ENCODE assay signal across 8 cellular contexts in the genomic region with DNA sequence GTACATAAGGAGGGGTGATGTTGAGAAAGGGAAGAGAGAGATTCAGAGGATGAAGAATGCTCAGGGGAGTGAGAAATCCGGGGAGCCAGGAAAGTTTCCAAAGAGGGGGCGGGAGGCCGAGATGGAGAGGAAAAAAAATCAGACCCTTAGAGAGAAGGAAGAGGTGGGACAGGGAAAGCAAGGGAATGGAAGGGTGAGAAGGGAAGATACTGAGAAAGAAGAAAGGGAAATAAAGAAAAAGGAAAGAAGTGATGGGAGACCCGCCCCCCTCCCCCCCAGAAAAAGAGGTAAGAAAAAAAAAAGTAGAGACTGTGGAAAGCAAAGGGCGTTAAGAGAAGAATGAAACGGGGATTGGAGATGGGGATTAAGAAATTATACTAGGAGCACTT. TPM values are rescaled to one million over a fixed set of nuclear protein-coding genes. Genes with fewer than 3 reads are reported as not detected.
DNase-seq lines count a peak whose midpoint lies in the region; ATAC-seq, FAIRE-seq and TF ChIP-seq lines count a peak whose summit lies in the region.
"Had no signal": no experiment of that assay in that cellular context is flagged by ENCODE, and none has a peak within 500 bp of the region (broad histone marks: within the 10 kb centered on the region; RNA-seq: fewer than 3 reads in every experiment).

No MANE protein-coding gene starts in this region.

- H3K79me2 ChIP-seq in astrocyte (ENCODE audit: insufficient read depth, low read length) = no peaks in the 10 kb centered on the region

- H3K27me3 ChIP-seq in astrocyte (ENCODE audit: insufficient read depth, low read length) (peaks cover 3% of the 10 kb centered on the region), left lung (peaks cover 0 to 18% of the 10 kb centered on the region in 2 donors), stomach smooth muscle (ENCODE audit: control insufficient read depth in 1 of 2, insufficient read depth in 2 of 2, low read length in 2 of 2) (no peaks in the 10 kb centered on the region)

- intact Hi-C loops in left lung (cut with DNase I) = loop anchor here in 1 of 2 donors (10.0 kb wide), 1 partner anchor 264 kb away; a partner anchor contains a TSS

- H3K4me2 ChIP-seq in astrocyte (ENCODE audit: low read length) = peak overlapping the region; percentile 86

- H3K36me3 ChIP-seq in astrocyte (ENCODE audit: insufficient read depth, low read length) (no peaks in the 10 kb centered on the region), left lung (no peaks in the 10 kb centered on the region), stomach smooth muscle (ENCODE audit: control insufficient read depth in 2 of 2, insufficient read depth in 2 of 2, low read length in 2 of 2) (no peaks in the 10 kb centered on the region)

- H3K36me3 Mint-ChIP-seq in IgD-negative memory B cell (no peaks in the 10 kb centered on the region), astrocyte (ENCODE audit: low read depth, unreplicated experiment) (no peaks in the 10 kb centered on the region)

- H3K9me3 Mint-ChIP-seq in IgD-negative memory B cell (peaks cover 0 to 5% (median 2%) of the 10 kb centered on the region in 3 donors), astrocyte (ENCODE audit: unreplicated experiment) (peaks cover 2% of the 10 kb centered on the region)

- peaks cover 12 to 13% (median 12%) of the 10 kb centered on the region in 3 donors for H3K4me1 Mint-ChIP-seq in IgD-negative memory B cell
- no peaks in the 10 kb centered on the region for H3K4me1 Mint-ChIP-seq in astrocyte (ENCODE audit: low read depth, unreplicated experiment)

- peak overlapping the region; percentile 87 for H3K9ac ChIP-seq in astrocyte (ENCODE audit: low read length)
- H3K9ac ChIP-seq in stomach smooth muscle (ENCODE audit: low read length in 2 of 2) = peak overlapping the region; percentile 55 to 67

- H3K27me3 Mint-ChIP-seq in IgD-negative memory B cell = no peaks in the 10 kb centered on the region
- H3K27me3 Mint-ChIP-seq in astrocyte (ENCODE audit: low read depth, unreplicated experiment) = peaks cover 8% of the 10 kb centered on the region

- peak overlapping the region; percentile 93 to 97 (median 96) for H3K4me3 Mint-ChIP-seq in IgD-negative memory B cell
- H3K4me3 Mint-ChIP-seq in astrocyte (ENCODE audit: unreplicated experiment) = peak overlapping the region; percentile 91

- peak overlapping the region; percentile 92 for H2AFZ ChIP-seq in astrocyte (ENCODE audit: low read depth, low read length)

- H3K27ac ChIP-seq in astrocyte (ENCODE audit: low read depth, low read length) (peak overlapping the region; percentile 62), left lung (peak overlapping the region in 1 of 2 donors; percentile 74), stomach smooth muscle (ENCODE audit: low read length) (no peak overlapping the region)

- H3K4me1 ChIP-seq in astrocyte (ENCODE audit: insufficient read depth, low read length) (no peaks in the 10 kb centered on the region), left lung (peaks cover 0 to 4% of the 10 kb centered on the region in 2 donors), stomach smooth muscle (ENCODE audit: control insufficient read depth, insufficient read depth, low read length) (no peaks in the 10 kb centered on the region)

- FAIRE-seq in astrocyte (lab: Jason Lieb, UNC) = no peak

- H3K9me3 ChIP-seq in astrocyte (ENCODE audit: insufficient read depth, low read depth, low read length) (no peaks in the 10 kb centered on the region), left lung (no peaks in the 10 kb centered on the region), stomach smooth muscle (ENCODE audit: control insufficient read depth in 2 of 2, low read length in 2 of 2) (no peaks in the 10 kb centered on the region)

- peak overlapping the region; percentile 97 to 100 (median 99) for H3K27ac Mint-ChIP-seq in IgD-negative memory B cell
- H3K27ac Mint-ChIP-seq in astrocyte (ENCODE audit: unreplicated experiment) = peak overlapping the region; percentile 51

- H4K20me1 ChIP-seq in astrocyte (ENCODE audit: insufficient read depth, low read length) = no peaks in the 10 kb centered on the region

- ATAC-seq in left lung = no peak

- TF ChIP-seq CTCF in astrocyte (IDR thresholded peaks at IDR 0.05; ENCODE audit: insufficient read depth, low read depth, low read length) (no peak), left lung (IDR thresholded peaks at IDR 0.05) (no peak)

- DNase-seq in astrocyte (ENCODE audit: low read depth) (no peak), left lung (no peak), NCI-H146 treated with DMSO at 0.1 percent for 48 hours (lab: John Stamatoyannopoulos, UW; ENCODE audit: unreplicated experiment) (no peak), NCI-H526 treated with DMSO at 0.1 percent for 48 hours (lab: John Stamatoyannopoulos, UW) (no peak), D341Med (ENCODE audit: low spot score) (no peak)

- H3K4me3 ChIP-seq in astrocyte (ENCODE audit: insufficient read depth, low read depth, low read length) (peak overlapping the region; percentile 72), left lung (peak overlapping the region; percentile 57 to 62), stomach smooth muscle (ENCODE audit: low read length in 2 of 2) (peak overlapping the region; percentile 85 to 97)

RNA-seq across cellular contexts. Expression of a gene that starts 0.5 kb away (rescaled TPM):
- not detected for polyA plus RNA-seq in IgD-negative memory B cell
- total RNA-seq in astrocyte (not detected in 2 replicates), left lung (1 to 10 TPM in 1 of 2 donors, not detected in 1; 5.3 TPM)
- total RNA-seq: subcutaneous adipose tissue had no signal
